In genomic region chr15:92667291-92667904, GRCh38 we compare ENCODE assay signal across 12 cellular contexts. TPM values are rescaled to one million over a fixed set of nuclear protein-coding genes. Genes with fewer than 3 reads are reported as not detected.
DNase-seq lines count a peak whose midpoint lies in the region; ATAC-seq, FAIRE-seq and TF ChIP-seq lines count a peak whose summit lies in the region.
"Had no signal": no experiment of that assay in that cellular context is flagged by ENCODE, and none has a peak within 500 bp of the region (broad histone marks: within the 10 kb centered on the region; RNA-seq: fewer than 3 reads in every experiment).

No MANE protein-coding gene starts in this region.

- no peaks in the 10 kb centered on the region; the same call in 1 of the 2 replicates for H4K20me1 ChIP-seq in HepG2 (ENCODE audit: insufficient read depth, low read length)

- no peaks in the 10 kb centered on the region for H3K36me3 ChIP-seq in HepG2 (replicated peaks in 1 of 2; ENCODE audit: control insufficient read depth in 1 of 2, insufficient read depth in 2 of 2, low read length in 2 of 2)
- H3K36me3 ChIP-seq: gastrocnemius medialis had no signal

- TF ChIP-seq CTCF in A549 (IDR thresholded peaks at IDR 0.05) (no peak), VCaP (conservative IDR thresholded peaks at IDR 0.05) (no peak; the same call in 1 of the 2 replicates), HepG2 (CRISPR knock-in tag; IDR thresholded peaks at IDR 0.05) (no peak)

- TF ChIP-seq RAD21 in A549 (conservative IDR thresholded peaks at IDR 0.05 in 1 of 2, IDR thresholded peaks at IDR 0.05 in 1 of 2), result peak in 1 of 2 experiments; percentile 21; a peak in 1 of 5 replicates
- no peak for TF ChIP-seq RAD21 in HepG2 (CRISPR knock-in tag; IDR thresholded peaks at IDR 0.05)

- H3K4me2 ChIP-seq in A549, result peak overlapping the region; percentile 92
- H3K4me2 ChIP-seq in HepG2 (ENCODE audit: low read depth, low read length), result peak overlapping the region; percentile 53

- no peaks in the 10 kb centered on the region for H3K79me2 ChIP-seq in HepG2 (ENCODE audit: insufficient read depth, low read length)

- no peak overlapping the region for H2AFZ ChIP-seq in HepG2 (ENCODE audit: low read length)

- POLR2A ChIA-PET in A549 (lab: Yijun Ruan, JAX) (no interaction called here), HepG2 (lab: Yijun Ruan, JAX) (interaction anchor here (1.3 kb wide), 1 partner anchor 50 kb away, joined by 4 read pairs; no protein-coding TSS in a partner anchor)

- DNase-seq in A549 (ENCODE audit: low read depth in 1 of 2, low spot score in 1 of 2) (peak; percentile 57 to 79), NCI-H146 treated with DMSO at 0.1 percent for 48 hours (lab: John Stamatoyannopoulos, UW; ENCODE audit: unreplicated experiment) (peak; percentile 28), HepG2 (ENCODE audit: low spot score) (peak; percentile 46), NOMO-1 treated with DMSO at 0.1 percent for 48 hours (lab: John Stamatoyannopoulos, UW; ENCODE audit: unreplicated experiment) (no peak), AG20443 (ENCODE audit: low spot score) (no peak), GM19239 (ENCODE audit: insufficient read length, low spot score) (no peak)
- DNase-seq: stimulated activated naive B cell treated with anti-CD40 and anti-IgM and Interleukin-4, amounts not matched to agents 10 μg/mL and 1 μg/mL and 100 μg/mL, for 72 hours had no signal

- H3K9ac ChIP-seq in HepG2 (ENCODE audit: insufficient read depth, low read depth, low read length), result 0 out of 2 replicates have a peak overlapping the region, but pooled peaks have one; percentile 15

- FAIRE-seq in A549 (lab: Jason Lieb, UNC) (peak; percentile 59), HepG2 (lab: Jason Lieb, UNC) (peak; percentile 63), GM19239 (lab: Jason Lieb, UNC) (no peak)
- FAIRE-seq: GM18507, TTC549 had no signal

- TF ChIP-seq POLR2A in A549 (IDR thresholded peaks at IDR 0.05; ENCODE audit: low read length) (no peak), HepG2 (IDR thresholded peaks at IDR 0.05; ENCODE audit: insufficient read depth in 1 of 2, low read depth in 2 of 2, low read length in 2 of 2) (no peak)

- H3K4me1 ChIP-seq in A549 (peaks cover 37% of the 10 kb centered on the region), HepG2 (ENCODE audit: insufficient read depth, low read length) (peaks cover 20% of the 10 kb centered on the region)

- intact Hi-C loops in HepG2 (cut with micrococcal nuclease; ENCODE audit: unreplicated experiment), result loop anchor here (10.0 kb wide), 1 partner anchor 53 kb away; no protein-coding TSS in a partner anchor

- peaks cover 0 to 49% of the 10 kb centered on the region in 2 experiments for H3K27me3 ChIP-seq in HepG2 (ENCODE audit: control insufficient read depth in 1 of 2, insufficient read depth in 2 of 2, low read length in 2 of 2)
- H3K27me3 ChIP-seq: gastrocnemius medialis had no signal

- H3K9me3 ChIP-seq in A549 (no peaks in the 10 kb centered on the region), HepG2 (ENCODE audit: low read length) (no peaks in the 10 kb centered on the region)
- H3K9me3 ChIP-seq: gastrocnemius medialis had no signal

- peak overlapping the region; percentile 26 for H3K4me3 ChIP-seq in A549
- peak overlapping the region in 1 of 3 experiments; percentile 37; a peak in 2 of 6 replicates for H3K4me3 ChIP-seq in HepG2 (replicated peaks in 1 of 3; ENCODE audit: insufficient read depth in 1 of 3, low read depth in 2 of 3, low read length in 3 of 3)
- H3K4me3 ChIP-seq: gastrocnemius medialis had no signal

- peak overlapping the region; percentile 59 to 66 for H3K27ac ChIP-seq in A549
- peak overlapping the region; percentile 97 for H3K27ac ChIP-seq in VCaP
- no peak overlapping the region for H3K27ac ChIP-seq in HepG2 (ENCODE audit: extremely low read length, insufficient read depth, low read length)

- in situ Hi-C loops in HepG2 (cut with HindIII; ENCODE audit: extremely low pct_ligation_motif_present, low pct_unique_long_range_greater_than_20kb), result no loop called here

- CTCF ChIA-PET in A549 (lab: Yijun Ruan, JAX), result interaction anchor here (0.9 to 1.0 kb wide), 2 partner anchors 15 to 49 kb away, joined by 3 to 4 read pairs; no protein-coding TSS in a partner anchor
- CTCF ChIA-PET in HepG2 (lab: Yijun Ruan, JAX; ENCODE audit: low intra/inter-chr PET ratio, low total read pairs), result no interaction called here

- WGBS in A549 (ENCODE audit: missing lambda C conversion rate), result 4% methylated on average over 13 of the region's 13 CpGs
- WGBS in HepG2 (ENCODE audit: low lambda C conversion rate), result 1% methylated on average over 11 of the region's 13 CpGs

- TF ChIP-seq EP300 in A549 (IDR thresholded peaks at IDR 0.05) (peak in 1 of 2 experiments; percentile 20; a peak in 1 of 5 replicates), HepG2 (IDR thresholded peaks at IDR 0.05; ENCODE audit: low read depth in 2 of 2, low read length in 2 of 2) (peak in 1 of 2 experiments; percentile 36; a peak in 2 of 4 replicates), HepG2 (CRISPR knock-in tag; IDR thresholded peaks at IDR 0.05; ENCODE audit: borderline replicate concordance) (no peak)

- ATAC-seq in A549 (peak; percentile 69 to 82), HepG2 (peak; percentile 91), HG03045 (IDR thresholded peaks at IDR 0.05; ENCODE audit: unreplicated experiment) (no peak)
- ATAC-seq: stimulated activated naive B cell treated with anti-CD40 and anti-IgM and Interleukin-4, amounts not matched to agents 10 μg/mL and 1 μg/mL and 100 μg/mL, for 72 hours had no signal

- BruUV-seq in HepG2 (replicated peaks; lab: Mats Ljungman, UMichigan), result no TSS peak

TF ChIP-seq in A549, 52 proteins besides CTCF, POLR2A, EP300 and RAD21 (continues in another document):
- no peak for TF ChIP-seq POLR2AphosphoS2 (conservative IDR thresholded peaks at IDR 0.05; ENCODE audit: low read length)
- TF ChIP-seq ATOH8 (CRISPR knock-in tag; IDR thresholded peaks at IDR 0.05; ENCODE audit: low read depth), result no peak
- TF ChIP-seq GATA3 (IDR thresholded peaks at IDR 0.05; ENCODE audit: borderline replicate concordance), result peak; percentile 50; the same call in 1 of the 2 replicates
- TF ChIP-seq ZNF302 (CRISPR knock-in tag; IDR thresholded peaks at IDR 0.05), result no peak
- no peak for TF ChIP-seq RNF2 (IDR thresholded peaks at IDR 0.05; ENCODE audit: borderline replicate concordance, low read depth)
- TF ChIP-seq BHLHE40 (IDR thresholded peaks at IDR 0.05; ENCODE audit: low read depth, low read length), result no peak
- TF ChIP-seq JUNB (IDR thresholded peaks at IDR 0.05), result no peak

TF ChIP-seq in HepG2, 621 proteins besides CTCF, POLR2A, EP300 and RAD21 (continues in another document):
- TF ChIP-seq MEIS1 (CRISPR knock-in tag; IDR thresholded peaks at IDR 0.05; ENCODE audit: borderline replicate concordance) (no peak), ZNF878 (CRISPR knock-in tag; IDR thresholded peaks at IDR 0.05) (no peak), NRL (CRISPR knock-in tag; IDR thresholded peaks at IDR 0.05; ENCODE audit: borderline replicate concordance) (no peak), ZNF446 (CRISPR knock-in tag; IDR thresholded peaks at IDR 0.05) (no peak), ZSCAN30 (CRISPR knock-in tag; IDR thresholded peaks at IDR 0.05) (no peak), NFKBIZ (CRISPR knock-in tag; IDR thresholded peaks at IDR 0.05) (no peak), FOXP4 (CRISPR knock-in tag; IDR thresholded peaks at IDR 0.05) (peak; percentile 52), ZNF672 (CRISPR knock-in tag; IDR thresholded peaks at IDR 0.05) (no peak)

RNA-seq across cellular contexts. Expression of gene FAM174B, which starts 11.8 kb away (rescaled TPM):
- 13.9 and 22.5 TPM in 2 replicates for polyA plus RNA-seq in A549 (2011; rRNA removed)
- polyA plus RNA-seq in A549 (2012; cell fraction: cytosol; rRNA removed), result 3.7 and 5.7 TPM in 2 replicates
- polyA plus RNA-seq in A549 (2012; cell fraction: nucleus; rRNA removed), result 3.1 and 3.9 TPM in 2 replicates
- polyA plus RNA-seq in A549 (2017; fragmentation: RNase III; extraction: RNeasy Plus Mini Kit Qiagen cat#74134 plus additional on column Dnase treatment), result 4.6 to 5.9 TPM (median 5.2 TPM) in 3 replicates
- polyA minus RNA-seq in A549 (2011; rRNA and poly(A)+ RNA removed), result 19.2 and 20.6 TPM in 2 replicates
- 1.3 and 2.1 TPM in 2 replicates for total RNA-seq in HepG2 (2016; rRNA removed; fragmentation: Illumina TruSeq; extraction: Trizol)
- 1.6 and 1.7 TPM in 2 replicates for total RNA-seq in HepG2 (2016; cell fraction: cytosol; rRNA removed; fragmentation: Illumina TruSeq; extraction: Trizol; ENCODE audit: low read depth)
- total RNA-seq in HepG2 (2016; cell fraction: insoluble cytoplasmic fraction; rRNA removed; fragmentation: Illumina TruSeq; extraction: Trizol), result 1.1 and 2.1 TPM in 2 replicates
- total RNA-seq in HepG2 (2016; cell fraction: membrane; rRNA removed; fragmentation: Illumina TruSeq; extraction: Trizol), result 1.0 and 1.9 TPM in 2 replicates
- total RNA-seq in HepG2 (2016; cell fraction: nucleus; rRNA removed; fragmentation: Illumina TruSeq; extraction: Trizol), result 2.5 and 4.4 TPM in 2 replicates
- 0.68 and 0.90 TPM in 2 replicates for polyA plus RNA-seq in HepG2 (2011; rRNA removed)
- 0.47 TPM in 1 of 2 replicates, not detected in the other for polyA plus RNA-seq in HepG2 (2011; cell fraction: cytosol; rRNA removed)
- polyA plus RNA-seq in HepG2 (2011; cell fraction: nucleus; rRNA removed), result 0.92 and 0.97 TPM in 2 replicates
- polyA plus RNA-seq in HepG2 (2012), result 0.55 TPM in 2 replicates
- 0.67 TPM in 1 of 2 replicates, not detected in the other for polyA plus RNA-seq in HepG2 (2016; cell fraction: cytosol; fragmentation: Illumina TruSeq; extraction: Trizol; ENCODE audit: low read depth)
- polyA plus RNA-seq in HepG2 (2016; cell fraction: insoluble cytoplasmic fraction; fragmentation: Illumina TruSeq; extraction: Trizol; ENCODE audit: low read depth), result 0.79 and 1.3 TPM in 2 replicates
- polyA plus RNA-seq in HepG2 (2016; cell fraction: membrane; fragmentation: Illumina TruSeq; extraction: Trizol; ENCODE audit: low read depth), result 0.34 and 0.90 TPM in 2 replicates
- polyA plus RNA-seq in HepG2 (2016; cell fraction: nucleus; fragmentation: Illumina TruSeq; extraction: Trizol; ENCODE audit: insufficient read depth, low read depth), result 3.7 and 6.7 TPM in 2 replicates
- polyA minus RNA-seq in HepG2 (2011; rRNA and poly(A)+ RNA removed; ENCODE audit: low replicate concordance), result 0.22 and 12.1 TPM in 2 replicates
- polyA minus RNA-seq in HepG2 (2011; cell fraction: cytosol; rRNA and poly(A)+ RNA removed), result 1.9 TPM in 1 of 2 replicates, not detected in the other
- 3.2 and 4.8 TPM in 2 replicates for polyA minus RNA-seq in HepG2 (2011; cell fraction: nucleus; rRNA and poly(A)+ RNA removed)

Comparison
In these comparisons a context has a peak if more than half of its experiments do, and no peak if none do; other contexts are left out.
1. DNase-seq: peak in A549 (2 of 2), NCI-H146 treated with DMSO at 0.1 percent for 48 hours (single experiment) and HepG2 (single experiment); none in NOMO-1 treated with DMSO at 0.1 percent for 48 hours (single experiment), AG20443 (single experiment) and GM19239 (single experiment).
2. Of the 38 proteins assayed by ChIP-seq in both HepG2 and A549: peak only in HepG2: FOSL2 and HDAC2; only in A549: MAX, PBX3 and SMC3; in both: none; in neither: 31; mixed calls (peak in some experiments, not most) for 2.